In genomic region chr20:38961530-38962043, GRCh38 we compare ENCODE assay signal across 8 cellular contexts. TPM values are rescaled to one million over a fixed set of nuclear protein-coding genes. Genes with fewer than 3 reads are reported as not detected.
DNase-seq lines count a peak whose midpoint lies in the region; ATAC-seq and TF ChIP-seq lines count a peak whose summit lies in the region.

No MANE protein-coding gene starts in this region.

- TF ChIP-seq POLR2A in body of pancreas (IDR thresholded peaks at IDR 0.05) = no peak

- intact Hi-C loops in body of pancreas (cut with DNase I) = no loop called here

- DNase-seq in GM12865 (ENCODE audit: low read depth) (peak; percentile 42), NOMO-1 treated with DMSO at 0.1 percent for 48 hours (lab: John Stamatoyannopoulos, UW; ENCODE audit: unreplicated experiment) (peak; percentile 48), body of pancreas (peak in 1 of 4 donors; percentile 15), foreskin melanocyte (no peak)
- no peak for DNase-seq in effector CD8-positive, alpha-beta T cell (lab: John Stamatoyannopoulos, UW)

- H3K4me3 ChIP-seq in GM12865 (ENCODE audit: low read depth, low read length) (peak overlapping the region; percentile 63), body of pancreas (peak overlapping the region; percentile 93 to 98), mesodermal cell (ENCODE audit: extremely low read depth, insufficient read depth, low read length, poor library complexity, severe bottlenecking) (peak overlapping the region; percentile 94)

- no peaks in the 10 kb centered on the region for H3K27me3 ChIP-seq in body of pancreas

- H3K36me3 ChIP-seq in body of pancreas (replicated peaks in 1 of 2; ENCODE audit: insufficient read depth in 1 of 2, low read depth in 2 of 2) (no peaks in the 10 kb centered on the region), mesodermal cell (ENCODE audit: control insufficient read depth, insufficient read depth, low read length) (peaks cover 9% of the 10 kb centered on the region)

- ATAC-seq in body of pancreas (no peak), HG02588 (IDR thresholded peaks at IDR 0.05; ENCODE audit: unreplicated experiment) (no peak)

- peaks cover 13% of the 10 kb centered on the region for H3K4me1 ChIP-seq in body of pancreas
- H3K4me1 ChIP-seq in mesodermal cell (ENCODE audit: control insufficient read depth, insufficient read depth, low read length, poor library complexity, severe bottlenecking) = peaks cover 7% of the 10 kb centered on the region

- no peaks in the 10 kb centered on the region for H3K9me3 ChIP-seq in body of pancreas
- no peaks in the 10 kb centered on the region for H3K9me3 ChIP-seq in mesodermal cell (ENCODE audit: control insufficient read depth, low read length)

- TF ChIP-seq CTCF in GM12865 (IDR thresholded peaks at IDR 0.05; ENCODE audit: insufficient read depth, low read depth, low read length, missing control alignments) = no peak
- TF ChIP-seq CTCF in body of pancreas (IDR thresholded peaks at IDR 0.05) = no peak

- WGBS in body of pancreas, 2 donors = 7 to 10% methylated on average over 16 of the region's 16 CpGs
- whole genome bisulfite sequencing in mesodermal cell (ENCODE audit: insufficient coverage in 2 of 2), 2 experiments = 19 to 25% methylated on average over 11 to 13 of the region's 16 CpGs

- H3K27ac ChIP-seq in body of pancreas (peak overlapping the region in 3 of 4 donors; percentile 74 to 85 (median 82)), mesodermal cell (ENCODE audit: low read depth, low read length, severe bottlenecking) (peak overlapping the region; percentile 3), temporal lobe (ENCODE audit: low read depth, low read length) (peak overlapping the region; percentile 58)

RNA-seq across cellular contexts. Expression of gene DHX35, which starts 0.6 kb away (rescaled TPM):
- 1 to 10 TPM; 6.9 to 7.3 TPM for total RNA-seq in body of pancreas
- 10.1 TPM for polyA plus RNA-seq in mesodermal cell (2013, experiment 1 of 2)
- polyA plus RNA-seq in mesodermal cell (2013, experiment 2 of 2) = 8.7 TPM
- 13.0 TPM for total RNA-seq in temporal lobe

RNA-seq across cellular contexts. Expression of gene FAM83D, which starts 35.4 kb away (rescaled TPM):
- total RNA-seq in body of pancreas (under 1 TPM in 1 of 2 donors, not detected in 1; 0.52 TPM), temporal lobe (2.0 TPM)
- 26.3 TPM for polyA plus RNA-seq in mesodermal cell (2013, experiment 1 of 2)
- 27.9 TPM for polyA plus RNA-seq in mesodermal cell (2013, experiment 2 of 2)

Comparison
In these comparisons a context has a peak if more than half of its experiments do, and no peak if none do; other contexts are left out.
1. DNase-seq: peak in GM12865 (single experiment) and NOMO-1 treated with DMSO at 0.1 percent for 48 hours (single experiment); none in foreskin melanocyte (single experiment) and effector CD8-positive, alpha-beta T cell (single experiment).
2. H3K27ac ChIP-seq: peak in every context shown above with its lines; median percentile 82 in body of pancreas; 58 in temporal lobe; 3 in mesodermal cell.
3. Peak in every context shown above with its lines, with median percentiles within 50 percentile points of each other: H3K4me3 ChIP-seq.